Comparison of ENCODE assay signal across 15 cellular contexts in genomic region chr10:78768041-78768569, GRCh38.
"Had no signal": no experiment of that assay in that cellular context is flagged by ENCODE, and none has a peak within 500 bp of the region (broad histone marks: within the 10 kb centered on the region; RNA-seq: fewer than 3 reads in every experiment).

No MANE protein-coding gene starts in this region.

- ATAC-seq: activated naive CD8-positive, alpha-beta T cell treated with anti-CD3 and anti-CD28 coated beads, Interleukin-2, amount 50 U/mL, for 24 hours; right lobe of liver had no signal

- H3K4me3 ChIP-seq: ascending aorta, cardiac muscle cell, colonic mucosa, prostate gland, right lobe of liver, thoracic aorta, vagina had no signal

- H3K27ac ChIP-seq: cardiac muscle cell, colonic mucosa, prostate gland, right lobe of liver, thoracic aorta, vagina had no signal

- H3K4me1 ChIP-seq: colonic mucosa, right lobe of liver had no signal

- H3K36me3 ChIP-seq: ascending aorta, cardiac muscle cell, colonic mucosa, prostate gland, right lobe of liver, thoracic aorta, vagina had no signal

- H3K9me3 Mint-ChIP-seq: activated naive CD8-positive, alpha-beta T cell treated with anti-CD3 and anti-CD28 coated beads, Interleukin-2, amount 50 U/mL, for 24 hours; naive B cell had no signal

- H3K27ac Mint-ChIP-seq: activated naive CD8-positive, alpha-beta T cell treated with anti-CD3 and anti-CD28 coated beads, Interleukin-2, amount 50 U/mL, for 24 hours; naive B cell had no signal

- H3K36me3 Mint-ChIP-seq: naive B cell had no signal

- DNase-seq: activated CD4-positive, alpha-beta T cell treated with anti-CD3 and anti-CD28 coated beads, Interleukin-2, amount 50 U/mL, for 4 hours; activated CD4-positive, CD25-positive, alpha-beta regulatory T cell treated with anti-CD3 and anti-CD28 coated beads, Interleukin-2, amount 50 U/mL, for 72 hours; activated naive CD4-positive, alpha-beta T cell treated with Interleukin-2 at 50 U/mL for 16 hours; activated naive CD8-positive, alpha-beta T cell treated with anti-CD3 and anti-CD28 coated beads, Interleukin-2, amount 50 U/mL, for 24 hours; colonic mucosa; effector CD4-positive, alpha-beta T cell; naive B cell; occipital lobe; stimulated activated naive CD4-positive, alpha-beta T cell had no signal

- H3K27me3 ChIP-seq: ascending aorta, cardiac muscle cell, colonic mucosa, right lobe of liver, vagina had no signal

- H3K9me3 ChIP-seq: ascending aorta, colonic mucosa, prostate gland, right lobe of liver, thoracic aorta, vagina had no signal

- H3K4me3 Mint-ChIP-seq: activated naive CD8-positive, alpha-beta T cell treated with anti-CD3 and anti-CD28 coated beads, Interleukin-2, amount 50 U/mL, for 24 hours; naive B cell had no signal

- H3K4me1 Mint-ChIP-seq: naive B cell had no signal
